In genomic region chr19:56398809-56399208, GRCh38 we compare ENCODE assay signal across 1 cellular context.
TF ChIP-seq lines count a peak whose summit lies in the region.

No MANE protein-coding gene starts in this region.

TF ChIP-seq in K562, 482 proteins besides CTCF, POLR2A, EP300 and RAD21:
- TF ChIP-seq PPARD (CRISPR knock-in tag; IDR thresholded peaks at IDR 0.05) (no peak), TCF15 (CRISPR knock-in tag; IDR thresholded peaks at IDR 0.05) (no peak), HES1 (IDR thresholded peaks at IDR 0.05; ENCODE audit: low read depth) (no peak), CBFA2T2 (conservative IDR thresholded peaks at IDR 0.05) (peak; percentile 66), FOXJ3 (CRISPR knock-in tag; IDR thresholded peaks at IDR 0.05) (no peak), CXXC5 (CRISPR knock-in tag; IDR thresholded peaks at IDR 0.05) (0 out of 2 replicates have a peak, but pooled peaks have one; percentile 15), TAL1 (IDR thresholded peaks at IDR 0.05) (peak; percentile 64), RFX5 (IDR thresholded peaks at IDR 0.05; ENCODE audit: low read depth, low read length) (no peak), TCF3 (CRISPR knock-in tag; IDR thresholded peaks at IDR 0.05) (peak; percentile 46; the same call in 1 of the 2 replicates), DPF2 (IDR thresholded peaks at IDR 0.05) (no peak), SOX6 (IDR thresholded peaks at IDR 0.05) (peak; percentile 62; the same call in 1 of the 2 replicates), POLR3G (IDR thresholded peaks at IDR 0.05; ENCODE audit: extremely low read depth, insufficient read length, insufficient replicate concordance) (no peak), ILK (tag; IDR thresholded peaks at IDR 0.05; ENCODE audit: borderline replicate concordance, low read depth) (no peak), CBFA2T3 (IDR thresholded peaks at IDR 0.05) (peak; percentile 79), FOXA1 (IDR thresholded peaks at IDR 0.05; ENCODE audit: borderline replicate concordance) (no peak), TRIM28 (IDR thresholded peaks at IDR 0.05) (no peak), LCOR (CRISPR knock-in tag; IDR thresholded peaks at IDR 0.05) (no peak), KDM1A (IDR thresholded peaks at IDR 0.05) (peak in 1 of 2 experiments; percentile 42; a peak in 1 of 4 replicates), TEAD4 (IDR thresholded peaks at IDR 0.05; ENCODE audit: low read length) (peak; percentile 61), TEAD4 (CRISPR knock-in tag; IDR thresholded peaks at IDR 0.05; ENCODE audit: borderline replicate concordance) (no peak), ZNF384 (IDR thresholded peaks at IDR 0.05; ENCODE audit: low read depth, low read length) (no peak), U2AF1 (optimal IDR thresholded peaks at IDR 0.05; ENCODE audit: low read depth, low read length) (no peak), ZNF174 (CRISPR knock-in tag; IDR thresholded peaks at IDR 0.05) (no peak), POLR3A (IDR thresholded peaks at IDR 0.05; ENCODE audit: borderline replicate concordance, extremely low read depth, insufficient read depth, insufficient read length) (no peak), NCOR1 (IDR thresholded peaks at IDR 0.05) (peak; percentile 41; the same call in 1 of the 2 replicates), ARID1B (IDR thresholded peaks at IDR 0.05) (peak; percentile 67), ZKSCAN1 (IDR thresholded peaks at IDR 0.05; ENCODE audit: low read depth, low read length) (no peak), ZNF197 (CRISPR knock-in tag; IDR thresholded peaks at IDR 0.05; ENCODE audit: low read depth) (no peak)
- TF ChIP-seq, protein P1, sequence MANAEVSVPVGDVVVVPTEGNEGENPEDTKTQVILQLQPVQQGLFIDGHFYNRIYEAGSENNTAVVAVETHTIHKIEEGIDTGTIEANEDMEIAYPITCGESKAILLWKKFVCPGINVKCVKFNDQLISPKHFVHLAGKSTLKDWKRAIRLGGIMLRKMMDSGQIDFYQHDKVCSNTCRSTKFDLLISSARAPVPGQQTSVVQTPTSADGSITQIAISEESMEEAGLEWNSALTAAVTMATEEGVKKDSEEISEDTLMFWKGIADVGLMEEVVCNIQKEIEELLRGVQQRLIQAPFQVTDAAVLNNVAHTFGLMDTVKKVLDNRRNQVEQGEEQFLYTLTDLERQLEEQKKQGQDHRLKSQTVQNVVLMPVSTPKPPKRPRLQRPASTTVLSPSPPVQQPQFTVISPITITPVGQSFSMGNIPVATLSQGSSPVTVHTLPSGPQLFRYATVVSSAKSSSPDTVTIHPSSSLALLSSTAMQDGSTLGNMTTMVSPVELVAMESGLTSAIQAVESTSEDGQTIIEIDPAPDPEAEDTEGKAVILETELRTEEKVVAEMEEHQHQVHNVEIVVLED (CRISPR knock-in tag; IDR thresholded peaks at IDR 0.05), result no peak
- TF ChIP-seq, protein P2, sequence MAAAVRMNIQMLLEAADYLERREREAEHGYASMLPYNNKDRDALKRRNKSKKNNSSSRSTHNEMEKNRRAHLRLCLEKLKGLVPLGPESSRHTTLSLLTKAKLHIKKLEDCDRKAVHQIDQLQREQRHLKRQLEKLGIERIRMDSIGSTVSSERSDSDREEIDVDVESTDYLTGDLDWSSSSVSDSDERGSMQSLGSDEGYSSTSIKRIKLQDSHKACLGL (CRISPR knock-in tag; IDR thresholded peaks at IDR 0.05; ENCODE audit: borderline replicate concordance, poor library complexity, severe bottlenecking), result no peak
